In the genomic region with DNA sequence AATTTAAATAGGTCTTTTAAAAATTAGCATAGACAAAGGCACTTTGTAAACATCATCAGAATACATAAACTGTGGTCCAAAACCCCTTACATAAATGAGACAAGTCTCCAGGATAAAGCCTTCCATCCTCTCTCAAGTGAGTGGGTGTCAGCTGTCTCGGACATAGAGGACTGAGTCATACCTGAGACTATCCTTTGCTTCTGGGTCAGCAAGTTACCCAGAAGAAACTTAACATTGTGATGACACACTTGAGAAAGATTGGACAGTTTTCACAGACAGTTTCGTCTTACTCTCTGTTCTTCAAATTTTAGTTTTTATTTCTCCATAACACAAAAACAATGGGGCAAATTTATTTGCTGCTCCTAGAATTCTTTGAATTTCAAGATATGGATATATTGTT, we compare ENCODE assay signal across 10 cellular contexts.
DNase-seq lines count a peak whose midpoint lies in the region; ATAC-seq and TF ChIP-seq lines count a peak whose summit lies in the region.
"Had no signal": no experiment of that assay in that cellular context is flagged by ENCODE, and none has a peak within 500 bp of the region (broad histone marks: within the 10 kb centered on the region; RNA-seq: fewer than 3 reads in every experiment).

No MANE protein-coding gene starts in this region.

- peaks cover 7% of the 10 kb centered on the region for H3K9me3 Mint-ChIP-seq in stimulated activated memory B cell treated with anti-CD40 and anti-IgM and Interleukin-4, amounts not matched to agents 10 μg/mL and 1 μg/mL and 100 μg/mL, for 72 hours
- no peaks in the 10 kb centered on the region for H3K9me3 Mint-ChIP-seq in activated CD4-positive, alpha-beta T cell treated with anti-CD3 and anti-CD28 coated beads, Interleukin-2, amount 10 ng/mL, durations not matched to agents 7 days and 5 days
- peaks cover 0 to 3% (median 0%) of the 10 kb centered on the region in 9 donors for H3K9me3 Mint-ChIP-seq in naive thymus-derived CD8-positive, alpha-beta T cell
- H3K9me3 Mint-ChIP-seq: activated T-helper 2 cell treated with anti-CD3 and anti-CD28 coated beads, Interferon-gamma antibody, Interleukin-2, Interleukin-4, amounts not matched to agents 10 μg/mL and 5 μg/mL and 100 μg/mL, durations not matched to agents 14 hours and 24 hours and 36 hours had no signal

- H3K4me3 Mint-ChIP-seq in stimulated activated memory B cell treated with anti-CD40 and anti-IgM and Interleukin-4, amounts not matched to agents 10 μg/mL and 1 μg/mL and 100 μg/mL, for 72 hours = no peak overlapping the region
- no peak overlapping the region for H3K4me3 Mint-ChIP-seq in activated CD4-positive, alpha-beta T cell treated with anti-CD3 and anti-CD28 coated beads, Interleukin-2, amount 10 ng/mL, durations not matched to agents 7 days and 5 days
- no peak overlapping the region for H3K4me3 Mint-ChIP-seq in naive thymus-derived CD8-positive, alpha-beta T cell
- H3K4me3 Mint-ChIP-seq: neural crest cell had no signal

- no peak overlapping the region for H3K4me3 ChIP-seq in astrocyte of the spinal cord (ENCODE audit: low read depth, low read length)

- no peak for TF ChIP-seq CTCF in astrocyte of the spinal cord (IDR thresholded peaks at IDR 0.05; ENCODE audit: low read depth, low read length)

- POLR2A ChIA-PET in activated CD4-positive, alpha-beta T cell treated with anti-CD3 and anti-CD28 coated beads, Interleukin-2, amount 10 ng/mL, durations not matched to agents 7 days and 5 days (lab: Charles Lee) = no interaction called here
- POLR2A ChIA-PET in naive thymus-derived CD8-positive, alpha-beta T cell (lab: Charles Lee) = no interaction called here

- CTCF ChIA-PET in activated CD4-positive, alpha-beta T cell treated with anti-CD3 and anti-CD28 coated beads, Interleukin-2, amount 10 ng/mL, durations not matched to agents 7 days and 5 days (lab: Charles Lee) = no interaction called here

- H3K36me3 Mint-ChIP-seq in stimulated activated memory B cell treated with anti-CD40 and anti-IgM and Interleukin-4, amounts not matched to agents 10 μg/mL and 1 μg/mL and 100 μg/mL, for 72 hours = no peaks in the 10 kb centered on the region
- no peaks in the 10 kb centered on the region for H3K36me3 Mint-ChIP-seq in activated CD4-positive, alpha-beta T cell treated with anti-CD3 and anti-CD28 coated beads, Interleukin-2, amount 10 ng/mL, durations not matched to agents 7 days and 5 days (ENCODE audit: low read depth)
- no peaks in the 10 kb centered on the region for H3K36me3 Mint-ChIP-seq in naive thymus-derived CD8-positive, alpha-beta T cell

- H3K27me3 Mint-ChIP-seq in stimulated activated memory B cell treated with anti-CD40 and anti-IgM and Interleukin-4, amounts not matched to agents 10 μg/mL and 1 μg/mL and 100 μg/mL, for 72 hours = no peaks in the 10 kb centered on the region
- H3K27me3 Mint-ChIP-seq in activated CD4-positive, alpha-beta T cell treated with anti-CD3 and anti-CD28 coated beads, Interleukin-2, amount 10 ng/mL, durations not matched to agents 7 days and 5 days = no peaks in the 10 kb centered on the region
- peaks cover 0 to 9% (median 3%) of the 10 kb centered on the region in 5 donors for H3K27me3 Mint-ChIP-seq in naive thymus-derived CD8-positive, alpha-beta T cell

- in situ Hi-C loops in astrocyte of the spinal cord (cut with HindIII; ENCODE audit: low sequenced_read_pairs) = no loop called here

- DNase-seq in astrocyte of the spinal cord (ENCODE audit: low read depth, low spot score) (peak; percentile 69), LoVo (ENCODE audit: low spot score) (no peak), NCI-H1436 treated with DMSO at 0.1 percent for 48 hours (lab: John Stamatoyannopoulos, UW) (no peak)
- DNase-seq in activated CD4-positive, alpha-beta T cell treated with anti-CD3 and anti-CD28 coated beads, Interleukin-2, amount 10 ng/mL, durations not matched to agents 7 days and 5 days = no peak
- no peak for DNase-seq in naive thymus-derived CD8-positive, alpha-beta T cell

- peaks cover 5% of the 10 kb centered on the region for H3K4me1 Mint-ChIP-seq in stimulated activated memory B cell treated with anti-CD40 and anti-IgM and Interleukin-4, amounts not matched to agents 10 μg/mL and 1 μg/mL and 100 μg/mL, for 72 hours
- H3K4me1 Mint-ChIP-seq in activated CD4-positive, alpha-beta T cell treated with anti-CD3 and anti-CD28 coated beads, Interleukin-2, amount 10 ng/mL, durations not matched to agents 7 days and 5 days = no peaks in the 10 kb centered on the region
- no peaks in the 10 kb centered on the region for H3K4me1 Mint-ChIP-seq in naive thymus-derived CD8-positive, alpha-beta T cell
- H3K4me1 Mint-ChIP-seq: neural crest cell had no signal

- ATAC-seq in GM19043 (IDR thresholded peaks at IDR 0.05; ENCODE audit: low read depth, unreplicated experiment) = peak; percentile 90
- peak; percentile 83 for ATAC-seq in HG02885 (IDR thresholded peaks at IDR 0.05; ENCODE audit: poor library complexity, unreplicated experiment)
- ATAC-seq in stimulated activated memory B cell treated with anti-CD40 and anti-IgM and Interleukin-4, amounts not matched to agents 10 μg/mL and 1 μg/mL and 100 μg/mL, for 72 hours = peak; percentile 53
- ATAC-seq in naive thymus-derived CD8-positive, alpha-beta T cell = no peak

- no peak overlapping the region for H3K27ac Mint-ChIP-seq in stimulated activated memory B cell treated with anti-CD40 and anti-IgM and Interleukin-4, amounts not matched to agents 10 μg/mL and 1 μg/mL and 100 μg/mL, for 72 hours
- no peak overlapping the region for H3K27ac Mint-ChIP-seq in activated CD4-positive, alpha-beta T cell treated with anti-CD3 and anti-CD28 coated beads, Interleukin-2, amount 10 ng/mL, durations not matched to agents 7 days and 5 days
- no peak overlapping the region for H3K27ac Mint-ChIP-seq in naive thymus-derived CD8-positive, alpha-beta T cell
- H3K27ac Mint-ChIP-seq: activated T-helper 2 cell treated with anti-CD3 and anti-CD28 coated beads, Interferon-gamma antibody, Interleukin-2, Interleukin-4, amounts not matched to agents 10 μg/mL and 5 μg/mL and 100 μg/mL, durations not matched to agents 14 hours and 24 hours and 36 hours had no signal

Comparison
In these comparisons a context has a peak if more than half of its experiments do, and no peak if none do; other contexts are left out.
1. ATAC-seq: peak in GM19043 (single experiment), HG02885 (single experiment) and stimulated activated memory B cell treated with anti-CD40 and anti-IgM and Interleukin-4, amounts not matched to agents 10 μg/mL and 1 μg/mL and 100 μg/mL, for 72 hours (single experiment); none in naive thymus-derived CD8-positive, alpha-beta T cell (0 of 2).